ENCODE assay signal across 28 cellular contexts in the genomic region with DNA sequence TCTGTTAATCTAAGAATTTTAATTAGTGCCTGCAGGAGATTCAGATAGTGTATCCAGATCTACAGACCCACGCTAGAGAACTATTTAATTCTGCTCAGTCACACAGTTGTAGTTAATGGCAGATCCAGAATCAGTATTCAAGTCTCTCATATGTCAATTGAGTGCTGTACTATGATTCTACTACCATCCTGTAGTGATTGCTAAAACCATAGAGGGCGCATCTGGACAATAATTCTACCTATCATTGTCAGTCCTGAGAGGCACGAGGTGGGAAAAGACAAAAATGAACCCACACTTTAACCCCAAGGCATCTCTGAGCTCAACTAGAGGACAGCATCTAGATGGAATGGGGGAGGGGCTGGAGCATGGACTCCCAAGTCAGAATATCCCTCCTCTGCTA. TPM values are rescaled to one million over a fixed set of nuclear protein-coding genes. Genes with fewer than 3 reads are reported as not detected.
DNase-seq lines count a peak whose midpoint lies in the region; ATAC-seq and TF ChIP-seq lines count a peak whose summit lies in the region.
"Had no signal": no experiment of that assay in that cellular context is flagged by ENCODE, and none has a peak within 500 bp of the region (broad histone marks: within the 10 kb centered on the region; RNA-seq: fewer than 3 reads in every experiment).

No MANE protein-coding gene starts in this region.

- BruUV-seq in HCT116 (replicated peaks; lab: Mats Ljungman, UMichigan) (no TSS peak), PC-3 (replicated peaks; lab: Mats Ljungman, UMichigan) (no TSS peak)

- no peaks in the 10 kb centered on the region for H3F3A ChIP-seq in PC-3 (ENCODE audit: low read length, unreplicated experiment)

- H3K9me3 ChIP-seq in HCT116 (ENCODE audit: control insufficient read depth in 1 of 2, insufficient read depth in 1 of 2, low read depth in 1 of 2, low read length in 2 of 2) = no peaks in the 10 kb centered on the region
- H3K9me3 ChIP-seq in PC-3 (ENCODE audit: low read length) = no peaks in the 10 kb centered on the region
- H3K9me3 ChIP-seq: lower lobe of right lung, mucosa of descending colon had no signal

- H3K4me2 ChIP-seq in HCT116 (ENCODE audit: low read length) (no peak overlapping the region), PC-3 (ENCODE audit: low read length) (no peak overlapping the region)
- H3K4me2 ChIP-seq: KMS-11 had no signal

- H3K36me3 ChIP-seq in HCT116 (ENCODE audit: control insufficient read depth in 1 of 2, insufficient read depth in 2 of 2, low read length in 2 of 2) = peaks cover 51 to 56% of the 10 kb centered on the region in 2 experiments
- peaks cover 80% of the 10 kb centered on the region for H3K36me3 ChIP-seq in PC-3 (ENCODE audit: low read depth, low read length)

- TF ChIP-seq POLR2A in HCT116 (IDR thresholded peaks at IDR 0.05; ENCODE audit: borderline replicate concordance, extremely low read depth, insufficient read depth, insufficient read length) = no peak

- H3K4me1 ChIP-seq in HCT116 (ENCODE audit: control insufficient read depth in 1 of 2, insufficient read depth in 2 of 2, low read length in 2 of 2) = no peaks in the 10 kb centered on the region
- H3K4me1 ChIP-seq in PC-3 (ENCODE audit: insufficient read depth, low read length) = no peaks in the 10 kb centered on the region
- peaks cover 10% of the 10 kb centered on the region for H3K4me1 ChIP-seq in foreskin keratinocyte
- H3K4me1 ChIP-seq: lower lobe of right lung, parathyroid adenoma had no signal

- POLR2A ChIA-PET in HCT116 (lab: Charles Lee) (no interaction called here), PC-3 (lab: Charles Lee; ENCODE audit: unreplicated experiment) (no interaction called here)

- H3K9me2 ChIP-seq in HCT116 (ENCODE audit: insufficient read depth) (no peaks in the 10 kb centered on the region), PC-3 (replicated peaks; ENCODE audit: low read length) (no peaks in the 10 kb centered on the region)

- intact Hi-C loops in HCT116 (cut with micrococcal nuclease) (no loop called here), PC-3 (cut with micrococcal nuclease) (no loop called here)

- no peak for DNase-seq in HCT116 (ENCODE audit: low read depth, low spot score)
- DNase-seq in PC-3 = no peak
- no peak for DNase-seq in foreskin keratinocyte
- no peak for DNase-seq in GDM1 (lab: John Stamatoyannopoulos, UW)
- no peak for DNase-seq in omental fat pad (ENCODE audit: low spot score)
- DNase-seq in activated CD4-positive, alpha-beta T cell treated with anti-CD3 and anti-CD28 coated beads for 1 hour = no peak
- DNase-seq: activated CD4-positive, alpha-beta T cell treated with anti-CD3 and anti-CD28 coated beads, Interleukin-2, amount 50 U/mL, for 1 hour; activated effector memory CD4-positive, alpha-beta T cell treated with anti-CD3 and anti-CD28 coated beads, Interleukin-2, amount 50 U/mL, for 16 hours; activated T-cell treated with anti-CD3 and anti-CD28 coated beads, Interleukin-2, amount 50 U/mL, for 1 hour; CD8-positive, alpha-beta T cell; DMS 273 treated with DMSO at 0.1 percent for 48 hours; EL; hypothalamus; lower lobe of right lung; mucosa of descending colon; NCI-H1048; NCI-H187; NK-92 treated with Interleukin-12 subunit alpha and Interleukin-12 subunit beta, amount 100 ng/mL, for 24 hours; retina; small intestine; stimulated activated naive CD4-positive, alpha-beta T cell treated with Interleukin-2 at 50 U/mL for 16 hours; T-cell had no signal

- RAD21 ChIA-PET in HCT116 (lab: Charles Lee; ENCODE audit: low non-redundant PET in 1 of 2, low total read pairs in 2 of 2, uncharacterized antibody in 2 of 2, unreplicated experiment in 2 of 2) = no interaction called here

- CTCF ChIA-PET in HCT116 (lab: Charles Lee) (no interaction called here), PC-3 (lab: Charles Lee) (no interaction called here)

- TF ChIP-seq CTCF in 22Rv1 (IDR thresholded peaks at IDR 0.05) (no peak), HCT116 (IDR thresholded peaks at IDR 0.05 in 2 of 3, conservative IDR thresholded peaks at IDR 0.05 in 1 of 3; ENCODE audit: borderline replicate concordance in 1 of 3, insufficient read depth in 1 of 3, low read depth in 2 of 3, low read length in 2 of 3) (peak in 1 of 3 experiments; percentile 14; a peak in 1 of 6 replicates), PC-3 (conservative IDR thresholded peaks at IDR 0.05; ENCODE audit: low read depth, low read length) (peak; percentile 36; the same call in 1 of the 2 replicates), foreskin keratinocyte (conservative IDR thresholded peaks at IDR 0.05) (peak; percentile 13), omental fat pad (IDR thresholded peaks at IDR 0.05) (no peak)

- H4K20me1 ChIP-seq in HCT116 (ENCODE audit: insufficient read depth) = no peaks in the 10 kb centered on the region
- no peaks in the 10 kb centered on the region for H4K20me1 ChIP-seq in PC-3 (ENCODE audit: low read length)

- no peak overlapping the region for H2AFZ ChIP-seq in HCT116 (ENCODE audit: low read depth, low read length, poor library complexity, severe bottlenecking)
- no peak overlapping the region for H2AFZ ChIP-seq in PC-3 (ENCODE audit: low read length)
- H2AFZ ChIP-seq: parathyroid adenoma had no signal

- no peak for TF ChIP-seq RAD21 in HCT116 (IDR thresholded peaks at IDR 0.05; ENCODE audit: low read depth)

- H3K27ac ChIP-seq in 22Rv1 (0 out of 2 replicates have a peak overlapping the region, but pooled peaks have one; percentile 12), HCT116 (ENCODE audit: low read depth, low read length) (no peak overlapping the region), PC-3 (ENCODE audit: low read length) (no peak overlapping the region), foreskin keratinocyte (no peak overlapping the region)
- H3K27ac ChIP-seq: KMS-11, lower lobe of right lung, parathyroid adenoma had no signal

- H3K27me3 ChIP-seq in HCT116 (ENCODE audit: insufficient read depth, low read length) (no peaks in the 10 kb centered on the region), PC-3 (ENCODE audit: low read length) (no peaks in the 10 kb centered on the region), foreskin keratinocyte (no peaks in the 10 kb centered on the region)

- H3K79me2 ChIP-seq in HCT116 (ENCODE audit: insufficient read depth, low read length) (peaks cover 8% of the 10 kb centered on the region; the same call in 1 of the 2 replicates), PC-3 (ENCODE audit: low read length) (no peaks in the 10 kb centered on the region)
- H3K79me2 ChIP-seq: parathyroid adenoma had no signal

- H3K4me3 ChIP-seq in HCT116 (replicated peaks in 1 of 2; ENCODE audit: low read depth in 1 of 2, low read length in 2 of 2) (no peak overlapping the region), PC-3 (ENCODE audit: low read length) (no peak overlapping the region)
- H3K4me3 ChIP-seq: GM12878, lower lobe of right lung, mucosa of descending colon had no signal

- H3K9ac ChIP-seq in HCT116 (ENCODE audit: low read length) = no peak overlapping the region
- no peak overlapping the region for H3K9ac ChIP-seq in PC-3 (ENCODE audit: low read length)
- H3K9ac ChIP-seq: KMS-11, parathyroid adenoma had no signal

- ATAC-seq in HCT116 (peak; percentile 70), PC-3 (peak; percentile 33; the same call in 1 of the 2 replicates), foreskin keratinocyte (no peak), omental fat pad (ENCODE audit: low FRiP score) (no peak), HG02759 (IDR thresholded peaks at IDR 0.05; ENCODE audit: unreplicated experiment) (no peak)
- ATAC-seq: CD8-positive, alpha-beta T cell; GM12878; lower lobe of right lung; mucosa of descending colon; T-cell; WTC11 had no signal

TF ChIP-seq in HCT116, 20 proteins besides CTCF, POLR2A, EP300 and RAD21 (continues in another document):
- TF ChIP-seq SIN3A (IDR thresholded peaks at IDR 0.05; ENCODE audit: low read depth) (no peak), EZH2 (IDR thresholded peaks at IDR 0.05) (no peak), FOSL1 (IDR thresholded peaks at IDR 0.05; ENCODE audit: low read depth) (no peak), EGR1 (IDR thresholded peaks at IDR 0.05; ENCODE audit: low read depth) (no peak), JUND (IDR thresholded peaks at IDR 0.05) (no peak), SRF (IDR thresholded peaks at IDR 0.05; ENCODE audit: low read depth) (no peak), YY1 (IDR thresholded peaks at IDR 0.05; ENCODE audit: extremely low read depth, insufficient replicate concordance, low read depth, low read length) (no peak), ATF3 (IDR thresholded peaks at IDR 0.05) (no peak), ZFX (IDR thresholded peaks at IDR 0.05) (no peak), EZH2phosphoT487 (IDR thresholded peaks at IDR 0.05; ENCODE audit: borderline replicate concordance) (no peak)
- TF ChIP-seq, protein P1, sequence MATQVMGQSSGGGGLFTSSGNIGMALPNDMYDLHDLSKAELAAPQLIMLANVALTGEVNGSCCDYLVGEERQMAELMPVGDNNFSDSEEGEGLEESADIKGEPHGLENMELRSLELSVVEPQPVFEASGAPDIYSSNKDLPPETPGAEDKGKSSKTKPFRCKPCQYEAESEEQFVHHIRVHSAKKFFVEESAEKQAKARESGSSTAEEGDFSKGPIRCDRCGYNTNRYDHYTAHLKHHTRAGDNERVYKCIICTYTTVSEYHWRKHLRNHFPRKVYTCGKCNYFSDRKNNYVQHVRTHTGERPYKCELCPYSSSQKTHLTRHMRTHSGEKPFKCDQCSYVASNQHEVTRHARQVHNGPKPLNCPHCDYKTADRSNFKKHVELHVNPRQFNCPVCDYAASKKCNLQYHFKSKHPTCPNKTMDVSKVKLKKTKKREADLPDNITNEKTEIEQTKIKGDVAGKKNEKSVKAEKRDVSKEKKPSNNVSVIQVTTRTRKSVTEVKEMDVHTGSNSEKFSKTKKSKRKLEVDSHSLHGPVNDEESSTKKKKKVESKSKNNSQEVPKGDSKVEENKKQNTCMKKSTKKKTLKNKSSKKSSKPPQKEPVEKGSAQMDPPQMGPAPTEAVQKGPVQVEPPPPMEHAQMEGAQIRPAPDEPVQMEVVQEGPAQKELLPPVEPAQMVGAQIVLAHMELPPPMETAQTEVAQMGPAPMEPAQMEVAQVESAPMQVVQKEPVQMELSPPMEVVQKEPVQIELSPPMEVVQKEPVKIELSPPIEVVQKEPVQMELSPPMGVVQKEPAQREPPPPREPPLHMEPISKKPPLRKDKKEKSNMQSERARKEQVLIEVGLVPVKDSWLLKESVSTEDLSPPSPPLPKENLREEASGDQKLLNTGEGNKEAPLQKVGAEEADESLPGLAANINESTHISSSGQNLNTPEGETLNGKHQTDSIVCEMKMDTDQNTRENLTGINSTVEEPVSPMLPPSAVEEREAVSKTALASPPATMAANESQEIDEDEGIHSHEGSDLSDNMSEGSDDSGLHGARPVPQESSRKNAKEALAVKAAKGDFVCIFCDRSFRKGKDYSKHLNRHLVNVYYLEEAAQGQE (IDR thresholded peaks at IDR 0.05; ENCODE audit: low read depth) = no peak

RNA-seq across cellular contexts. Expression of gene DHX36, which starts 22.7 kb away (rescaled TPM):
- total RNA-seq in HCT116 (2021; ENCODE audit: unreplicated experiment) (49.9 TPM), PC-3 (2014; rRNA removed) (34.5 and 54.5 TPM in 2 replicates), foreskin keratinocyte (62.2 and 62.8 TPM in 2 replicates), omental fat pad (10 to 100 TPM; 48.4 to 90.2 (median 65.9) TPM)
- 14.9 and 18.1 TPM in 2 replicates for polyA plus RNA-seq in HCT116 (2012)
- 24.9 and 35.8 TPM in 2 replicates for polyA plus RNA-seq in foreskin keratinocyte

Comparison
In these comparisons a context has a peak if more than half of its experiments do, and no peak if none do; other contexts are left out.
1. CTCF ChIP-seq: peak in PC-3 (single experiment) and foreskin keratinocyte (single experiment); none in 22Rv1 (single experiment) and omental fat pad (0 of 3).
2. ATAC-seq: peak in HCT116 (single experiment) and PC-3 (single experiment); none in foreskin keratinocyte (single experiment), omental fat pad (single experiment) and HG02759 (single experiment).